ENCODE assay signal across 8 cellular contexts in the genomic region with DNA sequence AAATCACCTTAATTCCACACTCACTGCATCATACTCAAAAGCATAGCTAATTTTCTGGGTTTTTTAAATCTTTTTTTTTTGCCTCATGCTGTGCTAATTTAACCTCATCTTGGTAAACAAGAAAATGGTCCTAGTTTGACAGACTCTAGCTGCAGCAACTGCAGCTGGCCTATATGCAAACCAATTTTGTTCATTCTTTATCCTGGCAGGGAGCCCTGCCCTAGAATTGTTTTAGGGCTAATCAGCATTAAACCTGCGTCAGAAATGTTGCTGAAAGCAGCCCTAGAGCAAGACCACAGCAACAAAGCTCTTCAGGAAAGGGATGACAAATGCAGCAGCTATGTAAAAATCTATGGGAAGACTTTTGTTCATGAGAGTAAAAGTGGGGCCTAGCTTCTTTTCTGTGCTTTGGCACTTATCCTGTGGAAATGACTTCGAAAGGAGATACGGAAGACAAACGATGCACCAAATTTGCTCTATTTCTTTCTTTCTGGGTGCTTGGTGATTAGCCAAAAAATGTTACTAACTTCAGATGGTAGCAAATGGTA.
DNase-seq lines count a peak whose midpoint lies in the region; ATAC-seq, FAIRE-seq and TF ChIP-seq lines count a peak whose summit lies in the region.

No MANE protein-coding gene starts in this region.

- no peak overlapping the region for H3K4me3 ChIP-seq in cardiac muscle cell

- ATAC-seq in Right ventricle myocardium inferior, result no peak

- FAIRE-seq in urothelium cell line (lab: Jason Lieb, UNC), result no peak

- H3K36me3 ChIP-seq in cardiac muscle cell, result no peaks in the 10 kb centered on the region

- intact Hi-C loops in Right ventricle myocardium inferior (cut with DNase I), result no loop called here

- H3K4me1 ChIP-seq in cardiac muscle cell (ENCODE audit: low read depth), result peaks cover 52% of the 10 kb centered on the region

- DNase-seq in cardiac muscle cell (ENCODE audit: low read depth in 1 of 2, low spot score in 1 of 2) (peak; percentile 44 to 99), Right ventricle myocardium inferior (ENCODE audit: missing footprints) (no peak), SW480 (ENCODE audit: low spot score) (peak; percentile 46), iPS DF 4.7 (ENCODE audit: extremely low read depth, low spot score) (peak; percentile 62), urothelium cell line (ENCODE audit: low spot score) (peak; percentile 83)
- no peak for DNase-seq in activated naive CD4-positive, alpha-beta T cell treated with Interleukin-2 at 50 U/mL for 16 hours
- no peak for DNase-seq in activated naive CD4-positive, alpha-beta T cell (lab: John Stamatoyannopoulos, UW)
- no peak for DNase-seq in activated CD4-positive, alpha-beta T cell treated with anti-CD3 and anti-CD28 coated beads, Interleukin-2, amount 50 U/mL, for 1 hour

- no peaks in the 10 kb centered on the region for H3K27me3 ChIP-seq in cardiac muscle cell

- H3K27ac ChIP-seq in cardiac muscle cell, result peak overlapping the region; percentile 96

- TF ChIP-seq CTCF in cardiac muscle cell (IDR thresholded peaks at IDR 0.05; ENCODE audit: low read depth, low read length), result no peak

- no peaks in the 10 kb centered on the region for H3K9me3 ChIP-seq in cardiac muscle cell (ENCODE audit: low read depth)

Comparison
In these comparisons a context has a peak if more than half of its experiments do, and no peak if none do; other contexts are left out.
1. DNase-seq: peak in cardiac muscle cell (2 of 2), SW480 (single experiment), iPS DF 4.7 (single experiment) and urothelium cell line (single experiment); none in Right ventricle myocardium inferior (single experiment), activated naive CD4-positive, alpha-beta T cell treated with Interleukin-2 at 50 U/mL for 16 hours (single experiment), activated naive CD4-positive, alpha-beta T cell (0 of 4) and activated CD4-positive, alpha-beta T cell treated with anti-CD3 and anti-CD28 coated beads, Interleukin-2, amount 50 U/mL, for 1 hour (single experiment).